ENCODE assay signal across 16 cellular contexts in genomic region chr16:23482778-23483177, GRCh38. TPM values are rescaled to one million over a fixed set of nuclear protein-coding genes. Genes with fewer than 3 reads are reported as not detected.
DNase-seq lines count a peak whose midpoint lies in the region; ATAC-seq and TF ChIP-seq lines count a peak whose summit lies in the region.
"Had no signal": no experiment of that assay in that cellular context is flagged by ENCODE, and none has a peak within 500 bp of the region (broad histone marks: within the 10 kb centered on the region; RNA-seq: fewer than 3 reads in every experiment).

No MANE protein-coding gene starts in this region.

- intact Hi-C loops in testis (cut with DNase I; ENCODE audit: low total_unique reads), result no loop called here

- no peak for TF ChIP-seq CTCF in testis (IDR thresholded peaks at IDR 0.05)

- H3K27me3 ChIP-seq in testis (no peaks in the 10 kb centered on the region), H7 (ENCODE audit: control insufficient read depth, insufficient read depth, low read length) (no peaks in the 10 kb centered on the region)

- ATAC-seq in GM18520 (IDR thresholded peaks at IDR 0.05; ENCODE audit: unreplicated experiment), result peak; percentile 83
- peak; percentile 94 for ATAC-seq in HG02798 (IDR thresholded peaks at IDR 0.05; ENCODE audit: poor library complexity, unreplicated experiment)
- ATAC-seq in activated T-cell treated with anti-CD3 and anti-CD28 coated beads, Interleukin-2, amount 50 U/mL, for 72 hours (replicated peaks in 1 of 2), result peak; percentile 49 to 85
- peak; percentile 53 to 86 for ATAC-seq in natural killer cell treated with Interleukin-12 subunit alpha and Interleukin-12 subunit beta and Interleukin-15 and Interleukin-18, amount 100 ng/mL, for 72 hours
- ATAC-seq in HG03108 (IDR thresholded peaks at IDR 0.05; ENCODE audit: unreplicated experiment), result no peak
- ATAC-seq in HG03521 (IDR thresholded peaks at IDR 0.05; ENCODE audit: unreplicated experiment), result no peak
- ATAC-seq: sciatic nerve had no signal

- no peak for TF ChIP-seq POLR2A in testis (IDR thresholded peaks at IDR 0.05)

- H3K27ac Mint-ChIP-seq in activated T-cell treated with anti-CD3 and anti-CD28 coated beads, Interleukin-2, amount 50 U/mL, for 72 hours, result peak overlapping the region; percentile 83
- H3K27ac Mint-ChIP-seq in natural killer cell treated with Interleukin-12 subunit alpha and Interleukin-12 subunit beta and Interleukin-15 and Interleukin-18, amount 100 ng/mL, for 72 hours, result peak overlapping the region; percentile 16 to 59

- H3K9me3 ChIP-seq in testis, result no peaks in the 10 kb centered on the region
- H3K9me3 ChIP-seq: left ventricle myocardium inferior had no signal

- no peaks in the 10 kb centered on the region for H3K4me1 Mint-ChIP-seq in activated T-cell treated with anti-CD3 and anti-CD28 coated beads, Interleukin-2, amount 50 U/mL, for 72 hours (ENCODE audit: low read depth)
- H3K4me1 Mint-ChIP-seq in natural killer cell treated with Interleukin-12 subunit alpha and Interleukin-12 subunit beta and Interleukin-15 and Interleukin-18, amount 100 ng/mL, for 72 hours (ENCODE audit: low read depth in 2 of 2), result peaks cover 0 to 10% of the 10 kb centered on the region in 2 donors

- H3K36me3 ChIP-seq in testis (ENCODE audit: low read depth, missing control alignments) (no peaks in the 10 kb centered on the region), H7 (replicated peaks; ENCODE audit: control insufficient read depth, insufficient read depth, low read length) (peaks cover 59% of the 10 kb centered on the region)

- H3K4me3 Mint-ChIP-seq in activated T-cell treated with anti-CD3 and anti-CD28 coated beads, Interleukin-2, amount 50 U/mL, for 72 hours, result peak overlapping the region in 1 of 2 donors; percentile 57
- peak overlapping the region; percentile 68 for H3K4me3 Mint-ChIP-seq in natural killer cell treated with Interleukin-12 subunit alpha and Interleukin-12 subunit beta and Interleukin-15 and Interleukin-18, amount 100 ng/mL, for 72 hours

- H3K4me3 ChIP-seq in testis, result no peak overlapping the region
- H3K4me3 ChIP-seq in H7 (ENCODE audit: insufficient read depth, low read depth, low read length), result no peak overlapping the region
- H3K4me3 ChIP-seq: left ventricle myocardium inferior had no signal

- H3K9me3 Mint-ChIP-seq in activated T-cell treated with anti-CD3 and anti-CD28 coated beads, Interleukin-2, amount 50 U/mL, for 72 hours, result no peaks in the 10 kb centered on the region
- H3K9me3 Mint-ChIP-seq in natural killer cell treated with Interleukin-12 subunit alpha and Interleukin-12 subunit beta and Interleukin-15 and Interleukin-18, amount 100 ng/mL, for 72 hours, result no peaks in the 10 kb centered on the region

- no peak overlapping the region for H3K27ac ChIP-seq in testis
- H3K27ac ChIP-seq: left ventricle myocardium inferior had no signal

- peaks cover 8 to 25% of the 10 kb centered on the region in 2 donors for H3K36me3 Mint-ChIP-seq in activated T-cell treated with anti-CD3 and anti-CD28 coated beads, Interleukin-2, amount 50 U/mL, for 72 hours (ENCODE audit: insufficient read depth in 2 of 2)
- H3K36me3 Mint-ChIP-seq in natural killer cell treated with Interleukin-12 subunit alpha and Interleukin-12 subunit beta and Interleukin-15 and Interleukin-18, amount 100 ng/mL, for 72 hours, result peaks cover 21% of the 10 kb centered on the region

- DNase-seq in activated T-cell treated with anti-CD3 and anti-CD28 coated beads, Interleukin-2, amount 50 U/mL, for 72 hours, result peak; percentile 10 to 26
- no peak for DNase-seq in natural killer cell treated with Interleukin-12 subunit alpha and Interleukin-12 subunit beta and Interleukin-15 and Interleukin-18, amount 100 ng/mL, for 72 hours (ENCODE audit: low spot score)
- DNase-seq in testis (no peak), H7 (no peak)
- DNase-seq: activated CD4-positive, alpha-beta T cell treated with anti-CD3 and anti-CD28 coated beads for 48 hours; dermis blood vessel endothelial cell; GDM1; KG1; left ventricle myocardium inferior; NCI-H1436; stimulated activated CD4-positive, alpha-beta T cell treated with anti-CD3 and anti-CD28 coated beads, Interleukin-4, amount 100 ng/mL, for 4 hours had no signal

- no peaks in the 10 kb centered on the region for H3K4me1 ChIP-seq in testis

- 89 to 90% methylated on average over 14 of the region's 14 CpGs for WGBS in testis, 2 donors

- no peaks in the 10 kb centered on the region for H3K27me3 Mint-ChIP-seq in activated T-cell treated with anti-CD3 and anti-CD28 coated beads, Interleukin-2, amount 50 U/mL, for 72 hours (ENCODE audit: low read depth)
- no peaks in the 10 kb centered on the region for H3K27me3 Mint-ChIP-seq in natural killer cell treated with Interleukin-12 subunit alpha and Interleukin-12 subunit beta and Interleukin-15 and Interleukin-18, amount 100 ng/mL, for 72 hours

RNA-seq across cellular contexts. Expression of gene GGA2, which starts 27.5 kb away (rescaled TPM):
- 10 to 100 TPM; 85.5 to 86.6 TPM for total RNA-seq in activated T-cell treated with anti-CD3 and anti-CD28 coated beads, Interleukin-2, amount 50 U/mL, for 72 hours
- total RNA-seq in natural killer cell treated with Interleukin-12 subunit alpha and Interleukin-12 subunit beta and Interleukin-15 and Interleukin-18, amount 100 ng/mL, for 72 hours, result 10 to 100 TPM; 61.0 to 97.3 TPM
- total RNA-seq in testis, result 10 to 100 TPM; 60.6 to 71.9 TPM
- 47.2 TPM for polyA plus RNA-seq in testis (ENCODE audit: insufficient read depth, low read depth, low replicate concordance)
- 23.2 and 34.1 TPM in 2 replicates for total RNA-seq in H7 (2014; rRNA removed; shearing (Covaris generic))

RNA-seq across cellular contexts. Expression of gene COG7, which starts 29.8 kb away (rescaled TPM):
- total RNA-seq in activated T-cell treated with anti-CD3 and anti-CD28 coated beads, Interleukin-2, amount 50 U/mL, for 72 hours, result 10 to 100 TPM; 23.6 to 24.3 TPM
- 10 to 100 TPM; 21.9 to 28.2 TPM for total RNA-seq in natural killer cell treated with Interleukin-12 subunit alpha and Interleukin-12 subunit beta and Interleukin-15 and Interleukin-18, amount 100 ng/mL, for 72 hours
- 10 to 100 TPM; 35.1 to 40.7 TPM for total RNA-seq in testis
- polyA plus RNA-seq in testis (ENCODE audit: insufficient read depth, low read depth, low replicate concordance), result 21.5 TPM
- total RNA-seq in H7 (2014; rRNA removed; shearing (Covaris generic)), result 17.1 and 26.4 TPM in 2 replicates

Comparison
In these comparisons a context has a peak if more than half of its experiments do, and no peak if none do; other contexts are left out.
1. ATAC-seq: peak in GM18520 (single experiment), HG02798 (single experiment), activated T-cell treated with anti-CD3 and anti-CD28 coated beads, Interleukin-2, amount 50 U/mL, for 72 hours (2 of 2) and natural killer cell treated with Interleukin-12 subunit alpha and Interleukin-12 subunit beta and Interleukin-15 and Interleukin-18, amount 100 ng/mL, for 72 hours (2 of 2); none in HG03108 (single experiment) and HG03521 (single experiment).
2. DNase-seq: peak in activated T-cell treated with anti-CD3 and anti-CD28 coated beads, Interleukin-2, amount 50 U/mL, for 72 hours (2 of 2); none in natural killer cell treated with Interleukin-12 subunit alpha and Interleukin-12 subunit beta and Interleukin-15 and Interleukin-18, amount 100 ng/mL, for 72 hours (single experiment), testis (single experiment) and H7 (single experiment).